ENCODE assay signal across 26 cellular contexts in the genomic region with DNA sequence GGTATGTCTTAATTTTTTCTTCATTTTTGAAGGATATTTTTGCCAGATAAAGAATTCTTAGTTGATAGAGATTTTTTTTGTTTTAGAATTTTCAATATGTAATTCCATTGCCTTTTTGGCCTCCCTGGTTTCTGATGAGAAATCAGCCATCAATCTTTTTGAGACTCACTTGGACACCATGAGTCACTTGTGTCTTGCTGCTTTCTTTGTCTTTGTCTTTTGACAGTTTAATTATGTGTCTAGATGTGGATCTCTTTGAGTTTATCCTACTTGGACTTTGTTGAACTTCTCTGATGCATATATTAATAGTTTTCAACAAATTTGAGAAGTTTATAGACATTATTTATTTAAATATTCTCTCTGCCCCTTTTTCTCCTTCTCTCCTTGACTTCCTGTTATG. TPM values are rescaled to one million over a fixed set of nuclear protein-coding genes. Genes with fewer than 3 reads are reported as not detected.
DNase-seq lines count a peak whose midpoint lies in the region; FAIRE-seq and TF ChIP-seq lines count a peak whose summit lies in the region.
"Had no signal": no experiment of that assay in that cellular context is flagged by ENCODE, and none has a peak within 500 bp of the region (broad histone marks: within the 10 kb centered on the region; RNA-seq: fewer than 3 reads in every experiment).

No MANE protein-coding gene starts in this region.

- H3K9ac ChIP-seq in keratinocyte (ENCODE audit: control insufficient read depth, extremely low read depth, insufficient read depth, low read length) = no peak overlapping the region
- H3K9ac ChIP-seq: BLaER1 treated with 17β-estradiol and CSF1 and Interleukin-3, amounts not matched to agents 10 nM and 100 nM had no signal

- no peak overlapping the region for H2AFZ ChIP-seq in keratinocyte (ENCODE audit: control insufficient read depth, low read length)
- H2AFZ ChIP-seq: GM23338 had no signal

- H3K4me2 ChIP-seq in keratinocyte (ENCODE audit: control insufficient read depth, extremely low read depth, insufficient read depth, low read depth, low read length) = no peak overlapping the region
- H3K4me2 ChIP-seq: BLaER1 treated with 17β-estradiol and CSF1 and Interleukin-3, amounts not matched to agents 10 nM and 100 nM; GM23338 had no signal

- H3K27me3 ChIP-seq in A673 (replicated peaks; ENCODE audit: insufficient read depth, low read depth, low read length, poor library complexity) (peaks cover 42% of the 10 kb centered on the region), keratinocyte (ENCODE audit: control insufficient read depth, extremely low read depth, insufficient read depth, low read length) (peaks cover 5% of the 10 kb centered on the region), spleen (replicated peaks in 1 of 7) (peaks cover 0 to 20% (median 0%) of the 10 kb centered on the region in 7 donors)
- H3K27me3 ChIP-seq: BE2C; BLaER1 treated with 17β-estradiol and CSF1 and Interleukin-3, amounts not matched to agents 10 nM and 100 nM had no signal

- no peaks in the 10 kb centered on the region for H4K20me1 ChIP-seq in keratinocyte (ENCODE audit: control insufficient read depth, extremely low read depth, insufficient read depth, low read length)
- H4K20me1 ChIP-seq: BLaER1 treated with 17β-estradiol and CSF1 and Interleukin-3, amounts not matched to agents 10 nM and 100 nM had no signal

- BruUV-seq in A673 (replicated peaks; lab: Mats Ljungman, UMichigan) = no TSS peak

- TF ChIP-seq CTCF in A673 (conservative IDR thresholded peaks at IDR 0.05; ENCODE audit: low read depth, low read length) (no peak), keratinocyte (optimal IDR thresholded peaks at IDR 0.05 in 1 of 3, IDR thresholded peaks at IDR 0.05 in 1 of 3, conservative IDR thresholded peaks at IDR 0.05 in 1 of 3; ENCODE audit: extremely low read depth in 1 of 3, insufficient read depth in 2 of 3, low read length in 3 of 3) (no peak), spleen (IDR thresholded peaks at IDR 0.05 in 8 of 11, conservative IDR thresholded peaks at IDR 0.05 in 3 of 11) (no peak)

- no peak for TF ChIP-seq POLR2A in spleen (IDR thresholded peaks at IDR 0.05)

- dilution Hi-C loops in keratinocyte (cut with MboI; ENCODE audit: extremely low pct_ligation_motif_present, low sequenced_read_pairs) = no loop called here

- H3K27ac ChIP-seq in A673 (ENCODE audit: low read depth, low read length, poor library complexity, severe bottlenecking) = no peak overlapping the region
- no peak overlapping the region for H3K27ac ChIP-seq in keratinocyte (ENCODE audit: control insufficient read depth, insufficient read depth, low read length)
- H3K27ac ChIP-seq in spleen = no peak overlapping the region
- H3K27ac ChIP-seq: BLaER1 treated with 17β-estradiol and CSF1 and Interleukin-3, amounts not matched to agents 10 nM and 100 nM had no signal

- CTCF ChIA-PET in A673 (lab: Charles Lee) = no interaction called here

- no peak overlapping the region for H3K4me3 ChIP-seq in A673 (ENCODE audit: low read depth, low read length, poor library complexity, severe bottlenecking)
- no peak overlapping the region for H3K4me3 ChIP-seq in keratinocyte (ENCODE audit: control insufficient read depth in 2 of 3, extremely low read depth in 1 of 3, insufficient read depth in 2 of 3, low read depth in 1 of 3, low read length in 3 of 3)
- no peak overlapping the region for H3K4me3 ChIP-seq in spleen
- H3K4me3 ChIP-seq: BLaER1 treated with 17β-estradiol and CSF1 and Interleukin-3, amounts not matched to agents 10 nM and 100 nM; GM23338 had no signal

- H3K79me2 ChIP-seq in keratinocyte (ENCODE audit: control insufficient read depth, insufficient read depth, low read length) = no peaks in the 10 kb centered on the region

- H3K4me1 ChIP-seq in A673 (ENCODE audit: insufficient read depth, low read length, poor library complexity, severe bottlenecking) = no peaks in the 10 kb centered on the region
- H3K4me1 ChIP-seq in keratinocyte (ENCODE audit: control insufficient read depth, extremely low read depth, insufficient read depth, low read length) = no peaks in the 10 kb centered on the region
- no peaks in the 10 kb centered on the region for H3K4me1 ChIP-seq in spleen
- H3K4me1 ChIP-seq: BE2C; BLaER1 treated with 17β-estradiol and CSF1 and Interleukin-3, amounts not matched to agents 10 nM and 100 nM had no signal

- no peaks in the 10 kb centered on the region for H3K9me3 ChIP-seq in A673 (ENCODE audit: low read depth, low read length, poor library complexity, severe bottlenecking)
- no peaks in the 10 kb centered on the region for H3K9me3 ChIP-seq in keratinocyte (ENCODE audit: control insufficient read depth, low read depth, low read length)
- no peaks in the 10 kb centered on the region for H3K9me3 ChIP-seq in spleen
- H3K9me3 ChIP-seq: BE2C had no signal

- DNase-seq in A673 (ENCODE audit: low spot score) = peak; percentile 12
- DNase-seq in RKO (ENCODE audit: low spot score) = peak; percentile 1
- no peak for DNase-seq in keratinocyte (ENCODE audit: low read depth, low spot score)
- no peak for DNase-seq in spleen
- DNase-seq in activated CD4-positive, alpha-beta T cell treated with anti-CD3 and anti-CD28 coated beads for 4 hours = no peak
- no peak for DNase-seq in head of caudate nucleus
- DNase-seq: ACHN; AML-193; BE2C; CD4-positive, alpha-beta T cell; CD8-positive, alpha-beta memory T cell; DMS 273 treated with DMSO at 0.1 percent for 48 hours; DMS53; DMS79 treated with DMSO at 0.1 percent for 48 hours; GF-D8; H9; HFFc6 had no signal

- H3K36me3 ChIP-seq in A673 (ENCODE audit: insufficient read depth, low read length, poor library complexity, severe bottlenecking) (no peaks in the 10 kb centered on the region), keratinocyte (ENCODE audit: control insufficient read depth in 2 of 2, extremely low read depth in 1 of 2, insufficient read depth in 2 of 2, low read length in 2 of 2) (no peaks in the 10 kb centered on the region), spleen (no peaks in the 10 kb centered on the region)
- H3K36me3 ChIP-seq: BE2C; BLaER1 treated with 17β-estradiol and CSF1 and Interleukin-3, amounts not matched to agents 10 nM and 100 nM had no signal

- POLR2A ChIA-PET in A673 (lab: Charles Lee; ENCODE audit: low non-redundant PET) = no interaction called here

- no peaks in the 10 kb centered on the region for H3K9me1 ChIP-seq in keratinocyte (ENCODE audit: control insufficient read depth, extremely low read depth, insufficient read depth, low read length)

- peak; percentile 17 for FAIRE-seq in keratinocyte (lab: Jason Lieb, UNC)
- FAIRE-seq: D721Med, GM12891, GM18507 had no signal

- intact Hi-C loops in A673 (cut with micrococcal nuclease; ENCODE audit: unreplicated experiment) = no loop called here
- intact Hi-C loops in spleen (cut with DNase I; ENCODE audit: low total_unique reads) = no loop called here
- intact Hi-C loops in head of caudate nucleus (cut with DNase I) = no loop called here

RNA-seq across cellular contexts. Expression of a gene that starts 34.7 kb away (rescaled TPM):
- total RNA-seq in A673 (2021) (not detected in 2 replicates), spleen (100 to 1,000 TPM in 2 of 7 donors, 10 to 100 TPM in 5; 32.7 to 182 (median 72.9) TPM)
- polyA plus RNA-seq in keratinocyte (1.5 to 3.6 TPM (median 2.6 TPM) in 3 replicates), spleen (1 to 10 TPM; 1.2 to 9.2 (median 6.1) TPM)
- polyA plus RNA-seq in keratinocyte (2011; ENCODE audit: low read depth) = 15.3 TPM
- 0.58 and 1.3 TPM in 2 replicates for polyA plus RNA-seq in keratinocyte (2011; cell fraction: cytosol; rRNA removed)
- polyA plus RNA-seq in keratinocyte (2011; cell fraction: nucleus; rRNA removed) = 2.6 and 3.8 TPM in 2 replicates
- polyA plus RNA-seq in keratinocyte (2012; ENCODE audit: low replicate concordance) = 0.91 and 18.3 TPM in 2 replicates
- polyA minus RNA-seq in keratinocyte = 0.59 to 8.0 TPM (median 4.1 TPM) in 3 replicates
- not detected for polyA minus RNA-seq in keratinocyte (2011; cell fraction: cytosol; rRNA and poly(A)+ RNA removed)
- polyA minus RNA-seq in keratinocyte (2011; cell fraction: nucleus; rRNA and poly(A)+ RNA removed) = 3.5 and 3.7 TPM in 2 replicates
- total RNA-seq: A172, Daoy, G401, GM23338, H4, H9, HFFc6 had no signal
- polyA plus RNA-seq: CD8-positive, alpha-beta memory T cell; GM23338 had no signal

RNA-seq across cellular contexts. Expression of a gene that starts 38.0 kb away (rescaled TPM):
- 1.5 and 1.7 TPM in 2 replicates for total RNA-seq in A673 (2021)
- 1.4 to 1.9 TPM (median 1.7 TPM) in 3 replicates for polyA plus RNA-seq in keratinocyte
- polyA plus RNA-seq in keratinocyte (2011; ENCODE audit: low read depth) = 1.8 TPM
- 0.47 and 1.4 TPM in 2 replicates for polyA plus RNA-seq in keratinocyte (2011; cell fraction: cytosol; rRNA removed)
- polyA plus RNA-seq in keratinocyte (2011; cell fraction: nucleus; rRNA removed) = 2.7 and 18.6 TPM in 2 replicates
- 1.8 and 2.8 TPM in 2 replicates for polyA plus RNA-seq in keratinocyte (2012; ENCODE audit: low replicate concordance)
- 4.2 to 9.3 TPM (median 5.8 TPM) in 3 replicates for polyA minus RNA-seq in keratinocyte
- not detected for polyA minus RNA-seq in keratinocyte (2011; cell fraction: cytosol; rRNA and poly(A)+ RNA removed)
- polyA minus RNA-seq in keratinocyte (2011; cell fraction: nucleus; rRNA and poly(A)+ RNA removed) = 6.5 and 14.5 TPM in 2 replicates
- 10 to 100 TPM in 3 of 7 donors, 1 to 10 TPM in 4; 4.3 to 20.3 (median 7.5) TPM for total RNA-seq in spleen
- polyA plus RNA-seq in spleen = 1 to 10 TPM in 1 of 3 donors, under 1 TPM in 2; 0.26 to 1.3 (median 0.33) TPM
- total RNA-seq: A172; CD4-positive, alpha-beta T cell; Daoy; G401; H4; HFFc6 had no signal
- polyA plus RNA-seq: CD8-positive, alpha-beta memory T cell; GM23338 had no signal

Comparison
In these comparisons a context has a peak if more than half of its experiments do, and no peak if none do; other contexts are left out.
1. DNase-seq: peak in A673 (single experiment) and RKO (single experiment); none in keratinocyte (single experiment), spleen (single experiment), activated CD4-positive, alpha-beta T cell treated with anti-CD3 and anti-CD28 coated beads for 4 hours (0 of 2) and head of caudate nucleus (0 of 42).
2. RNA of a gene that starts 34.7 kb away (total RNA-seq): 32.7 to 182 TPM in spleen; not detected in A673; every median in the first group is over 10 times any median in the second.